ENCODE assay signal across 2 cellular contexts in the genomic region with DNA sequence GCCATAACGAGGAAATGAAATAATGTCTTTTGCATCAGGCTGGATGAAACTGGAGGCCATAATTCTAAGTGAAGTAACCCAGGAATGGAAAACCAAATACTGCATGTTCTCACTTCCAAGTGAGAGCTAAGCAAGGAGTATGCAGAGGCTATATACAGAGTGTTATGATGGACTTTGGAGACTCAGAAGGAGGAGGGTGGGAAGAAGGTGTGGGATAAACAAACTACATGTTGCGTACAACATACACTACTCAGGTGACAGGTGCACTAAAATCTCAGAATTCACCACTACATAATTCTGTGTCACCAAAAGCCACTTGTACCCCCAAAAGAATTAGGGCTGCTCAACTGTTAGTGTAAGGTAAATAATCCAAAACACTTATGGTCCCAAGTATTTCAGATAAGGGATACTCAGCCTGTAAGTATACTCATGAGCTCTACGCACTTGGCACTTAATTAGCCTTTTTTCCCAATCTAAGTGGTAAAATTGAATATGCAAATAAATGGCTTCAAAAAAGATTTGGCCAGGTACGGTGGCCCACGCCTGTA. TPM values are rescaled to one million over a fixed set of nuclear protein-coding genes. Genes with fewer than 3 reads are reported as not detected.
"Had no signal": no experiment of that assay in that cellular context is flagged by ENCODE, and none has a peak within 500 bp of the region (broad histone marks: within the 10 kb centered on the region; RNA-seq: fewer than 3 reads in every experiment).

No MANE protein-coding gene starts in this region.

RNA-seq across cellular contexts. Expression of gene CD8B, which starts 20.5 kb away (rescaled TPM):
- total RNA-seq: G401 had no signal
- polyA plus RNA-seq: GM12878 had no signal

RNA-seq across cellular contexts. Expression of gene RGPD1, which starts 59.7 kb away (rescaled TPM):
- total RNA-seq: G401 had no signal
